In genomic region chr1:152458384-152459185, GRCh38 we compare ENCODE assay signal across 1 cellular context.
TF ChIP-seq lines count a peak whose summit lies in the region.

No MANE protein-coding gene starts in this region.

TF ChIP-seq in GM23338, 12 proteins besides CTCF, POLR2A, EP300 and RAD21 (continued from another document):
- TF ChIP-seq ZNF462 (CRISPR knock-in tag; IDR thresholded peaks at IDR 0.05) (no peak), POLR2AphosphoS5 (IDR thresholded peaks at IDR 0.05; ENCODE audit: low read depth) (no peak)
